In the genomic region with DNA sequence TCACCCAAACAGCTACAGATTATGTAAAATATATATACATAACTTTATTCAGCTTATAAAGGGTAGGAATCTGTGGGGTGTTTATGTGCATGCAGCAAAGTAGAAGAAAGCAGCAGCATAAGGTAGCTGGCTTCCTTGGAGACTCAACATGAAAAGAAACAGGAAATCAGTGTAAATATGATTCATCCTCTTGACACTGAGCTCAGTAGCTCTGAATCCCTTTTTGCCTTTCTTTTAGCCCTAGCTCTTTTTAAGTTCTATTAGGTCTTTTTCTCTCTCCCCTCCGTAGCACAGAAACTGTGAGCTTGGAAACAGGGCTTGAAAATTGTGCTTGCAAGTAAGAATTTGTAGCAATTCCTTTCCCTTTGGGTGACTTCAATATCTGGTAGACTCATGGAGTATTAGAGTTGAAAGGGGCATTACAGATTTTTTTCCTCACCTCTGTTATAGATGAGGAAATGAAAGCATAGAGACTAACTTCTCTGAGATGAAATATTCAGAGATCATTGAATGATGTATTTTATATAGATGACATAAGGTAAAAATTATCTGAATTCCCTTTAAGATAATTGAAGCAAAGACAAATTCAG, we compare ENCODE assay signal across 15 cellular contexts.
DNase-seq lines count a peak whose midpoint lies in the region; ATAC-seq and TF ChIP-seq lines count a peak whose summit lies in the region.
"Had no signal": no experiment of that assay in that cellular context is flagged by ENCODE, and none has a peak within 500 bp of the region (broad histone marks: within the 10 kb centered on the region; RNA-seq: fewer than 3 reads in every experiment).

No MANE protein-coding gene starts in this region.

- no peaks in the 10 kb centered on the region for H3K36me3 ChIP-seq in DND-41 (ENCODE audit: insufficient read depth, low read length)
- no peaks in the 10 kb centered on the region for H3K36me3 ChIP-seq in HAP-1 (replicated peaks)
- H3K36me3 ChIP-seq: right atrium auricular region had no signal

- no peaks in the 10 kb centered on the region for H4K20me1 ChIP-seq in DND-41 (ENCODE audit: insufficient read depth, low read length)

- H3K79me2 ChIP-seq in DND-41 (ENCODE audit: insufficient read depth, low read length), result no peaks in the 10 kb centered on the region

- peaks cover 0 to 18% of the 10 kb centered on the region in 2 donors for H3K36me3 Mint-ChIP-seq in naive B cell
- H3K36me3 Mint-ChIP-seq: CD4-positive, CD25-positive, alpha-beta regulatory T cell had no signal

- in situ Hi-C loops in HAP-1 (cut with MboI; ENCODE audit: low sequenced_read_pairs), result no loop called here

- H3K9me3 ChIP-seq in DND-41 (ENCODE audit: insufficient read depth, low read length, severe bottlenecking), result no peaks in the 10 kb centered on the region
- peaks cover 4% of the 10 kb centered on the region; the same call in 1 of the 2 replicates for H3K9me3 ChIP-seq in HAP-1

- peaks cover 5 to 15% (median 10%) of the 10 kb centered on the region in 7 donors for H3K9me3 Mint-ChIP-seq in naive B cell

- H3K4me1 Mint-ChIP-seq in naive B cell, result peaks cover 9 to 18% (median 17%) of the 10 kb centered on the region in 3 donors

- H3K4me1 ChIP-seq in DND-41 (ENCODE audit: insufficient read depth, low read length), result peaks cover 31% of the 10 kb centered on the region
- peaks cover 7% of the 10 kb centered on the region for H3K4me1 ChIP-seq in HAP-1
- H3K4me1 ChIP-seq: right atrium auricular region had no signal

- H3K27me3 Mint-ChIP-seq in naive B cell, result no peaks in the 10 kb centered on the region
- H3K27me3 Mint-ChIP-seq: CD4-positive, CD25-positive, alpha-beta regulatory T cell; stimulated activated naive CD8-positive, alpha-beta T cell treated with anti-CD3 and anti-CD28 coated beads, Interleukin-15, Interleukin-2, amounts not matched to agents 100 ng/mL and 50 ng/mL, for 24 hours had no signal

- peak overlapping the region; percentile 87 for H2AFZ ChIP-seq in DND-41 (ENCODE audit: low read depth, low read length)

- H3K4me3 Mint-ChIP-seq in naive B cell, result peak overlapping the region in 3 of 8 donors; percentile 27 to 47 (median 46)
- H3K4me3 Mint-ChIP-seq: CD4-positive, CD25-positive, alpha-beta regulatory T cell; stimulated activated naive CD8-positive, alpha-beta T cell treated with anti-CD3 and anti-CD28 coated beads, Interleukin-15, Interleukin-2, amounts not matched to agents 100 ng/mL and 50 ng/mL, for 24 hours had no signal

- ATAC-seq in DND-41 (ENCODE audit: insufficient read depth, low read depth) (peak; percentile 96), naive B cell (ENCODE audit: low read depth in 2 of 2) (peak; percentile 27 to 48), HG02759 (IDR thresholded peaks at IDR 0.05; ENCODE audit: unreplicated experiment) (no peak), HG02938 (IDR thresholded peaks at IDR 0.05; ENCODE audit: unreplicated experiment) (no peak)
- ATAC-seq: activated CD4-positive, CD25-positive, alpha-beta regulatory T cell treated with anti-CD3 and anti-CD28 coated beads, Interleukin-2, amount 50 U/mL, for 24 hours had no signal

- peak; percentile 26 for DNase-seq in DND-41
- DNase-seq in NCI-H69 (lab: John Stamatoyannopoulos, UW), result peak; percentile 63
- DNase-seq in cardiac fibroblast (ENCODE audit: low read depth in 2 of 2), result peak; percentile 39 to 66
- peak; percentile 3 for DNase-seq in naive B cell
- DNase-seq in NCI-H1092 treated with DMSO at 0.1 percent for 48 hours (lab: John Stamatoyannopoulos, UW), result no peak
- DNase-seq in HAP-1 (ENCODE audit: low spot score in 2 of 2), result no peak
- DNase-seq: amniotic stem cell; CD4-positive, CD25-positive, alpha-beta regulatory T cell; NCI-H1930; NK-92 treated with Interleukin-12 subunit alpha and Interleukin-12 subunit beta, amount 100 ng/mL, for 24 hours had no signal

- TF ChIP-seq CTCF in DND-41 (IDR thresholded peaks at IDR 0.05; ENCODE audit: borderline replicate concordance, extremely low read depth, low read length, poor library complexity, severe bottlenecking) (no peak), cardiac fibroblast (IDR thresholded peaks at IDR 0.05; ENCODE audit: low read depth, low read length) (no peak)

- H3K4me3 ChIP-seq in DND-41 (ENCODE audit: low read depth in 1 of 2, low read length in 2 of 2) (peak overlapping the region in 1 of 2 experiments; percentile 51; a peak in 2 of 4 replicates), cardiac fibroblast (replicated peaks in 1 of 2; ENCODE audit: low read depth in 2 of 2, low read length in 2 of 2) (no peak overlapping the region), HAP-1 (no peak overlapping the region)
- H3K4me3 ChIP-seq: right atrium auricular region had no signal

- H3K27me3 ChIP-seq in DND-41 (ENCODE audit: insufficient read depth, low read length, poor library complexity) (no peaks in the 10 kb centered on the region), HAP-1 (ENCODE audit: low read depth) (no peaks in the 10 kb centered on the region)
- H3K27me3 ChIP-seq: right atrium auricular region had no signal

- H3K27ac ChIP-seq in DND-41 (ENCODE audit: low read length), result peak overlapping the region; percentile 87
- H3K27ac ChIP-seq: right atrium auricular region had no signal

- H3K27ac Mint-ChIP-seq in naive B cell, result peak overlapping the region in 4 of 6 donors; percentile 30 to 88 (median 63)
- H3K27ac Mint-ChIP-seq: CD4-positive, CD25-positive, alpha-beta regulatory T cell; stimulated activated naive CD8-positive, alpha-beta T cell treated with anti-CD3 and anti-CD28 coated beads, Interleukin-15, Interleukin-2, amounts not matched to agents 100 ng/mL and 50 ng/mL, for 24 hours had no signal

- peak overlapping the region; percentile 65 for H3K4me2 ChIP-seq in DND-41 (ENCODE audit: insufficient read depth, low read length)

- peak overlapping the region; percentile 42 for H3K9ac ChIP-seq in DND-41 (ENCODE audit: low read depth, low read length)

Comparison
In these comparisons a context has a peak if more than half of its experiments do, and no peak if none do; other contexts are left out.
1. ATAC-seq: peak in DND-41 (single experiment) and naive B cell (2 of 2); none in HG02759 (single experiment) and HG02938 (single experiment).
2. DNase-seq: peak in DND-41 (single experiment), NCI-H69 (single experiment), cardiac fibroblast (2 of 2) and naive B cell (single experiment); none in NCI-H1092 treated with DMSO at 0.1 percent for 48 hours (single experiment) and HAP-1 (0 of 2).